In the genomic region with DNA sequence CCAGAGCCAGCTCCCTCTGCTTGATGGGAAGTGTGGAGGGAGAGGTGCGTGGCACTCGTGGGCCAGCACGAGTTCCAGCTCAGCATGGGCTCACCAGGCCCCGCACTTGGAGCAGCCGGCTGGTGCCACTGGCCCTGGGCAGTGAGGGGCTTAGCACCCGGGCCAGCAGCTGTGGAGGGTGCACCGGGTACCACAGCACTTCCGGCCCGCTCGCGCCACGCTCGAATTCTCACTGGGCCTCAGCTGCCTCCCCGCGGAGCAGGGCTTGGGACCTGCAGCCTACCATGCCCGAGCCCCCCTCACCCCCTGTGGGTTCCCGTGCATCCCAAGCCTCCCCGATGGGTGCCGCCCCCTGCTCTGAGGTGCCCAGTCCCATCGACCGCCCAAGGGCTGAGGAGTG, we compare ENCODE assay signal across 22 cellular contexts.
DNase-seq lines count a peak whose midpoint lies in the region; ATAC-seq, FAIRE-seq and TF ChIP-seq lines count a peak whose summit lies in the region.
"Had no signal": no experiment of that assay in that cellular context is flagged by ENCODE, and none has a peak within 500 bp of the region (broad histone marks: within the 10 kb centered on the region; RNA-seq: fewer than 3 reads in every experiment).

No MANE protein-coding gene starts in this region.

- TF ChIP-seq CTCF in parathyroid adenoma (IDR thresholded peaks at IDR 0.05) (no peak), kidney (IDR thresholded peaks at IDR 0.05; ENCODE audit: borderline replicate concordance, extremely low read depth, insufficient read depth) (no peak)

- H3K36me3 ChIP-seq in parathyroid adenoma (ENCODE audit: control insufficient read depth, insufficient read depth, low read length) = peaks cover 3% of the 10 kb centered on the region
- H3K36me3 ChIP-seq in kidney (ENCODE audit: control insufficient read depth in 1 of 2, insufficient read depth in 2 of 2, low read length in 2 of 2) = no peaks in the 10 kb centered on the region
- H3K36me3 ChIP-seq: BLaER1, HAP-1 had no signal

- H3K4me1 ChIP-seq in parathyroid adenoma (peaks cover 42% of the 10 kb centered on the region), kidney (ENCODE audit: control insufficient read depth in 1 of 2, insufficient read depth in 1 of 2, low read depth in 1 of 2, low read length in 2 of 2) (no peaks in the 10 kb centered on the region)
- H3K4me1 ChIP-seq: BLaER1, Caco-2 had no signal

- no peak overlapping the region for H3K4me3 ChIP-seq in parathyroid adenoma (ENCODE audit: low read depth, low read length)
- H3K4me3 ChIP-seq in kidney (ENCODE audit: low read length in 2 of 2) = no peak overlapping the region
- H3K4me3 ChIP-seq: BLaER1, GM23338, HAP-1 had no signal

- peaks cover 16% of the 10 kb centered on the region for H3K79me2 ChIP-seq in parathyroid adenoma

- no peak overlapping the region for H2AFZ ChIP-seq in parathyroid adenoma
- H2AFZ ChIP-seq: GM23338 had no signal

- no peak for FAIRE-seq in kidney (lab: Jason Lieb, UNC)
- FAIRE-seq: A204.1, G401.6, GM12892, GM19239 had no signal

- ATAC-seq in Right ventricle myocardium superior (ENCODE audit: poor library complexity) (no peak), left lobe of liver (peak; percentile 31)
- ATAC-seq: CD8-positive, alpha-beta T cell; GM23338 had no signal

- DNase-seq in cardiac septum (ENCODE audit: low spot score) = peak; percentile 62
- DNase-seq in Right ventricle myocardium superior = no peak
- no peak for DNase-seq in left lobe of liver (ENCODE audit: low spot score)
- no peak for DNase-seq in NCI-H226
- no peak for DNase-seq in kidney
- DNase-seq in cerebellar nuclear complex (lab: John Stamatoyannopoulos, UW) = no peak
- DNase-seq: Caco-2; CD4-positive, CD25-positive, alpha-beta regulatory T cell; CD8-positive, alpha-beta T cell; DMS153; DND-41; HFFc6 had no signal

- peak overlapping the region; percentile 42 for H3K4me2 ChIP-seq in parathyroid adenoma (ENCODE audit: low read length)
- H3K4me2 ChIP-seq: BLaER1, GM23338 had no signal

- H3K27ac ChIP-seq in parathyroid adenoma (peak overlapping the region; percentile 95), kidney (ENCODE audit: low read depth in 2 of 2, low read length in 2 of 2) (no peak overlapping the region)
- H3K27ac ChIP-seq: 22Rv1, BLaER1, C4-2B had no signal

- H3K9ac ChIP-seq in parathyroid adenoma (no peak overlapping the region), kidney (ENCODE audit: low read length in 2 of 2) (no peak overlapping the region)
- H3K9ac ChIP-seq: BLaER1 had no signal

- H3K27me3 ChIP-seq in parathyroid adenoma (ENCODE audit: control insufficient read depth, insufficient read depth, low read length) = no peaks in the 10 kb centered on the region
- H3K27me3 ChIP-seq: BLaER1 had no signal

- intact Hi-C loops in cardiac septum (cut with DNase I) (no loop called here), Right ventricle myocardium superior (cut with DNase I) (no loop called here), kidney (cut with DNase I) (no loop called here)

- H3K9me3 ChIP-seq in parathyroid adenoma (ENCODE audit: control insufficient read depth, low read length) = no peaks in the 10 kb centered on the region
- no peaks in the 10 kb centered on the region for H3K9me3 ChIP-seq in kidney (ENCODE audit: control insufficient read depth in 1 of 2, low read length in 2 of 2)
- H3K9me3 ChIP-seq: Caco-2, HAP-1 had no signal
